ENCODE assay signal across 8 cellular contexts in the genomic region with DNA sequence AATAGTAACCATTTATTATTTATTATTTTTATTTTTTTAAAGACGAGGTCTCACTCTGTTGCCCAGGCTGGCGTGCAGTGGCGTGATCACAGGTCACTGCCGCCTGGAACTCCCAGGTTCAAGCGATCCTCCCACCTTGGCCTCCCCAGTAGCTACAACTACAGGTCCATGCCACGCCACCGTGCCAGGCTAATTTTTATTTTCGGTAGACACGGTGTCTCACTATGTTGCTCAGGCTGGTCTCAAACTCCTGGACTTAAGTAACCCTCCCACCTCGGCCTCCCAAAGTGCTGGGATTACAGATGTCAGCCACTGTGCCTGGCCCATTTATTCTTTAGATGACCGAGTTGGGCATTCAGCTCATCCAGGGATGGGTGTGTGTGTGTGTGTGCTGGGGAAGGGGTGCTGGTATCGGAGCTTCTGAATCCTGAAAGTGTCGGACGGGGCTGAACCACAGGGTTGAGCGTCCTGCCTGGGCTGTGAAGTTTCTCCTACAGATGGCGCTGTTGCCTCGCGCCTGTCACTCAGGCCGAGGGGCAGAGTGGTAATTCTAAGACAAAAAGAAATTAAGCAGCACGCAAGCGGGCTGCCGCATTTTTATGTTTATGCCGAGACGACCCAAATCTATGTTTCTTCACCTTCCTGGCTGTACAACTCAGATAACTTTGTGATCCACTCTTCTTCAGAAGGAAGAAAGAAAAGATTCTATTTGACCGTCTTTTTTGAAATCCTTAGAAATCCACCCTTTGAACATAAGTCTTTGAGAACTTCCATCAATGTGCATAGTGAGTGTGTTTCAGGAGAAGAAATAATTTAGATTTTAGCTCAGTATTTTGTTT.
A peak's percentile ranks its signal among the peaks of the same experiment; 100 is the strongest.
DNase-seq lines count a peak whose midpoint lies in the region; ATAC-seq, FAIRE-seq and TF ChIP-seq lines count a peak whose summit lies in the region.

No MANE protein-coding gene starts in this region.

- H3K27me3 ChIP-seq in endothelial cell of umbilical vein (ENCODE audit: control insufficient read depth in 2 of 2, insufficient read depth in 2 of 2, low read length in 2 of 2), result no peaks in the 10 kb centered on the region

- ATAC-seq in HG02759 (IDR thresholded peaks at IDR 0.05; ENCODE audit: unreplicated experiment), result peak; percentile 77
- ATAC-seq in mucosa of descending colon, result peak; percentile 70
- no peak for ATAC-seq in GM19455 (IDR thresholded peaks at IDR 0.05; ENCODE audit: unreplicated experiment)

- peak; percentile 15 to 26 for TF ChIP-seq CTCF in endothelial cell of umbilical vein (IDR thresholded peaks at IDR 0.05; ENCODE audit: extremely low read depth in 1 of 2, insufficient read depth in 1 of 2, low read depth in 1 of 2, low read length in 2 of 2)
- TF ChIP-seq CTCF in mucosa of descending colon (IDR thresholded peaks at IDR 0.05), result peak; percentile 60

- no peaks in the 10 kb centered on the region for H3K9me1 ChIP-seq in endothelial cell of umbilical vein (replicated peaks; ENCODE audit: control insufficient read depth, extremely low read depth, insufficient read depth, low read length)

- H3K36me3 ChIP-seq in endothelial cell of umbilical vein (ENCODE audit: control insufficient read depth in 2 of 2, extremely low read depth in 1 of 2, insufficient read depth in 2 of 2, low read length in 2 of 2) (no peaks in the 10 kb centered on the region), mucosa of descending colon (ENCODE audit: low read depth) (no peaks in the 10 kb centered on the region)

- H3K4me3 ChIP-seq in endothelial cell of umbilical vein (replicated peaks in 1 of 3; ENCODE audit: insufficient read depth in 1 of 3, low read depth in 1 of 3, low read length in 3 of 3) (no peak overlapping the region), mucosa of descending colon (no peak overlapping the region)

- intact Hi-C loops in endothelial cell of umbilical vein (cut with micrococcal nuclease) (no loop called here), mucosa of descending colon (cut with DNase I, micrococcal nuclease) (no loop called here)

- no peak overlapping the region for H3K9ac ChIP-seq in endothelial cell of umbilical vein (replicated peaks; ENCODE audit: extremely low read depth, insufficient read depth, low read length)

- no peak overlapping the region for H2AFZ ChIP-seq in endothelial cell of umbilical vein (ENCODE audit: low read depth, low read length)

- no peaks in the 10 kb centered on the region for H4K20me1 ChIP-seq in endothelial cell of umbilical vein (replicated peaks; ENCODE audit: control insufficient read depth, extremely low read depth, insufficient read depth, low read length)

- H3K9me3 ChIP-seq in endothelial cell of umbilical vein (replicated peaks; ENCODE audit: control insufficient read depth, insufficient read depth, low read length) (no peaks in the 10 kb centered on the region), mucosa of descending colon (no peaks in the 10 kb centered on the region)

- H3K27ac ChIP-seq in endothelial cell of umbilical vein (ENCODE audit: insufficient read depth, low read depth, low read length), result no peak overlapping the region

- H3K79me2 ChIP-seq in endothelial cell of umbilical vein (ENCODE audit: control insufficient read depth, insufficient read depth, low read length), result no peaks in the 10 kb centered on the region

- no peak for FAIRE-seq in endothelial cell of umbilical vein (lab: Jason Lieb, UNC)

- no peaks in the 10 kb centered on the region for H3K4me1 ChIP-seq in endothelial cell of umbilical vein (ENCODE audit: control insufficient read depth, extremely low read depth, insufficient read depth, low read length)
- no peaks in the 10 kb centered on the region for H3K4me1 ChIP-seq in mucosa of descending colon (ENCODE audit: low read depth)

- DNase-seq in DMS79 treated with DMSO at 0.1 percent for 48 hours (lab: John Stamatoyannopoulos, UW), result peak; percentile 50
- DNase-seq in NCI-H774 (lab: John Stamatoyannopoulos, UW), result peak; percentile 39
- peak; percentile 18 to 28 for DNase-seq in activated CD8-positive, alpha-beta memory T cell treated with anti-CD3 and anti-CD28 coated beads for 4 hours (ENCODE audit: low read depth in 2 of 2)
- no peak for DNase-seq in endothelial cell of umbilical vein (ENCODE audit: low read depth, low spot score)
- DNase-seq in mucosa of descending colon, result peak in 2 of 3 donors; percentile 64 to 68
- peak; percentile 24 to 42 for DNase-seq in stimulated activated CD8-positive, alpha-beta memory T cell treated with anti-CD3 and anti-CD28 coated beads, Interleukin-7, amount 100 ng/mL, for 1 hour (ENCODE audit: low read depth in 2 of 2)

- BruUV-seq in endothelial cell of umbilical vein (replicated peaks; lab: Mats Ljungman, UMichigan), result no TSS peak

- H3K4me2 ChIP-seq in endothelial cell of umbilical vein (ENCODE audit: insufficient read depth, low read length), result no peak overlapping the region

- CTCF ChIA-PET in endothelial cell of umbilical vein (lab: Charles Lee), result interaction anchor here (1.0 kb wide), 1 partner anchor 8 kb away, joined by 3 read pairs; no protein-coding TSS in a partner anchor

- no peak for TF ChIP-seq POLR2A in endothelial cell of umbilical vein (IDR thresholded peaks at IDR 0.05; ENCODE audit: low read depth, low read length)

- POLR2A ChIA-PET in endothelial cell of umbilical vein (lab: Charles Lee), result no interaction called here

- dilution Hi-C loops in endothelial cell of umbilical vein (cut with MboI; ENCODE audit: extremely low pct_ligation_motif_present, low sequenced_read_pairs), result no loop called here

TF ChIP-seq in endothelial cell of umbilical vein, 7 proteins besides CTCF, POLR2A, EP300 and RAD21:
- TF ChIP-seq FOS (IDR thresholded peaks at IDR 0.05; ENCODE audit: borderline replicate concordance, insufficient read depth, low read length) (no peak), MAX (IDR thresholded peaks at IDR 0.05; ENCODE audit: insufficient read depth, insufficient read length) (no peak), MYC (IDR thresholded peaks at IDR 0.05; ENCODE audit: low read depth, low read length) (no peak), EZH2 (IDR thresholded peaks at IDR 0.05; ENCODE audit: borderline replicate concordance, low read depth, low read length, severe bottlenecking) (no peak), GATA2 (IDR thresholded peaks at IDR 0.05; ENCODE audit: insufficient read depth, insufficient read length, low read depth, low read length) (no peak), POLR2AphosphoS5 (IDR thresholded peaks at IDR 0.05; ENCODE audit: insufficient read depth, low read depth, low read length) (no peak), JUN (IDR thresholded peaks at IDR 0.05; ENCODE audit: borderline replicate concordance, insufficient read depth, insufficient read length, low read depth) (no peak)
